Comparison of ENCODE assay signal across 8 cellular contexts in genomic region chr6:170583736-170584180, GRCh38. TPM values are rescaled to one million over a fixed set of nuclear protein-coding genes. Genes with fewer than 3 reads are reported as not detected.
A peak's percentile ranks its signal among the peaks of the same experiment; 100 is the strongest.
DNase-seq lines count a peak whose midpoint lies in the region; ATAC-seq and TF ChIP-seq lines count a peak whose summit lies in the region.

No MANE protein-coding gene starts in this region.

- no peaks in the 10 kb centered on the region for H3F3A ChIP-seq in neural cell (ENCODE audit: insufficient read depth, low read length, poor library complexity, severe bottlenecking)

- H3K27ac Mint-ChIP-seq in activated CD4-positive, alpha-beta T cell treated with anti-CD3 and anti-CD28 coated beads for 36 hours: peak overlapping the region; percentile 93

- H3K9ac ChIP-seq in neural cell (ENCODE audit: low read length): peak overlapping the region; percentile 86

- H3K27ac ChIP-seq in ectodermal cell (ENCODE audit: insufficient read depth, low read depth, low read length, poor library complexity, severe bottlenecking) (no peak overlapping the region), neural cell (ENCODE audit: low read length) (peak overlapping the region; percentile 83)

- peaks cover 4% of the 10 kb centered on the region for H3K4me1 ChIP-seq in ectodermal cell (ENCODE audit: control insufficient read depth, insufficient read depth, low read length)

- H3K4me3 Mint-ChIP-seq in activated CD4-positive, alpha-beta T cell treated with anti-CD3 and anti-CD28 coated beads for 36 hours: peak overlapping the region; percentile 91

- no peaks in the 10 kb centered on the region for H3K27me3 Mint-ChIP-seq in activated CD4-positive, alpha-beta T cell treated with anti-CD3 and anti-CD28 coated beads for 36 hours

- H3K9me3 ChIP-seq in ectodermal cell (ENCODE audit: control insufficient read depth, low read length) (no peaks in the 10 kb centered on the region), neural cell (ENCODE audit: low read length) (no peaks in the 10 kb centered on the region)

- H3K79me2 ChIP-seq in neural cell (replicated peaks; ENCODE audit: insufficient read depth, low read length): no peaks in the 10 kb centered on the region

- no peaks in the 10 kb centered on the region for H3K27me3 ChIP-seq in ectodermal cell (ENCODE audit: control insufficient read depth, insufficient read depth, low read length, poor library complexity, severe bottlenecking)
- H3K27me3 ChIP-seq in neural cell (ENCODE audit: insufficient read depth, low read depth, low read length): no peaks in the 10 kb centered on the region

- TF ChIP-seq EP300 in neural cell (conservative IDR thresholded peaks at IDR 0.05; ENCODE audit: poor library complexity, severe bottlenecking): no peak

- peaks cover 9% of the 10 kb centered on the region for H3K36me3 ChIP-seq in ectodermal cell (ENCODE audit: control insufficient read depth, insufficient read depth, low read length)
- H3K36me3 ChIP-seq in neural cell (ENCODE audit: insufficient read depth, low read length): peaks cover 12% of the 10 kb centered on the region

- TF ChIP-seq RAD21 in neural cell (conservative IDR thresholded peaks at IDR 0.05): no peak

- CTCF ChIA-PET in activated CD4-positive, alpha-beta T cell treated with anti-CD3 and anti-CD28 coated beads for 36 hours (lab: Charles Lee): interaction anchor here (0.8 to 1.9 kb wide), 7 partner anchors 10 to 41 kb away, joined by 3 to 10 read pairs (median 4); partner anchors contain the start of gene PSMB1

- H3K9me3 Mint-ChIP-seq in activated CD4-positive, alpha-beta T cell treated with anti-CD3 and anti-CD28 coated beads for 36 hours (ENCODE audit: low read depth): no peaks in the 10 kb centered on the region

- POLR2A ChIA-PET in activated CD4-positive, alpha-beta T cell treated with anti-CD3 and anti-CD28 coated beads for 36 hours (lab: Charles Lee): interaction anchor here (1.7 kb wide), 1 partner anchor 32 kb away, joined by 5 read pairs; no protein-coding TSS in a partner anchor

- TF ChIP-seq POLR2A in NB4 (IDR thresholded peaks at IDR 0.05; ENCODE audit: extremely low read depth, insufficient read length): no peak

- DNase-seq in activated CD4-positive, alpha-beta T cell treated with anti-CD3 and anti-CD28 coated beads for 36 hours: no peak
- no peak for DNase-seq in activated CD4-positive, alpha-beta T cell treated with anti-CD3 and anti-CD28 coated beads for 1 hour
- no peak for DNase-seq in NB4 (ENCODE audit: low read depth)
- DNase-seq in NK-92 treated with Interleukin-12 subunit alpha and Interleukin-12 subunit beta, amount 100 ng/mL, for 24 hours (lab: John Stamatoyannopoulos, UW): no peak

- H3K9me2 ChIP-seq in neural cell (ENCODE audit: insufficient read depth, low read length): no peaks in the 10 kb centered on the region

- WGBS in ectodermal cell, 2 experiments: 2% methylated on average over 12 of the region's 12 CpGs

- peaks cover 46% of the 10 kb centered on the region for H3K36me3 Mint-ChIP-seq in activated CD4-positive, alpha-beta T cell treated with anti-CD3 and anti-CD28 coated beads for 36 hours (ENCODE audit: low read depth)

- no peak for ATAC-seq in activated CD4-positive, alpha-beta T cell treated with anti-CD3 and anti-CD28 coated beads for 36 hours
- no peak for ATAC-seq in GM19351 (IDR thresholded peaks at IDR 0.05; ENCODE audit: unreplicated experiment)
- ATAC-seq in HG03045 (IDR thresholded peaks at IDR 0.05; ENCODE audit: unreplicated experiment): no peak

- TF ChIP-seq CTCF in NB4 (IDR thresholded peaks at IDR 0.05; ENCODE audit: low read depth, low read length): peak; percentile 2
- no peak for TF ChIP-seq CTCF in neural cell (IDR thresholded peaks at IDR 0.05; ENCODE audit: poor library complexity, severe bottlenecking)

- peak overlapping the region; percentile 88 for H3K4me3 ChIP-seq in NB4 (ENCODE audit: low read depth, low read length)
- peak overlapping the region; percentile 94 for H3K4me3 ChIP-seq in ectodermal cell (ENCODE audit: insufficient read depth, low read depth, low read length)
- H3K4me3 ChIP-seq in neural cell (ENCODE audit: low read length): peak overlapping the region; percentile 87

- peak overlapping the region; percentile 14 for H2AFZ ChIP-seq in neural cell (ENCODE audit: low read depth, low read length)

- peak overlapping the region; percentile 99 for H3K4me2 ChIP-seq in neural cell (ENCODE audit: low read length)

- no peaks in the 10 kb centered on the region for H4K20me1 ChIP-seq in neural cell (ENCODE audit: insufficient read depth)

- H3K4me1 Mint-ChIP-seq in activated CD4-positive, alpha-beta T cell treated with anti-CD3 and anti-CD28 coated beads for 36 hours: peaks cover 30% of the 10 kb centered on the region

- intact Hi-C loops in activated CD4-positive, alpha-beta T cell treated with anti-CD3 and anti-CD28 coated beads for 36 hours (cut with DNase I, micrococcal nuclease): loop anchor here (1.0 kb wide), 4 partner anchors 29 to 881 kb away; partner anchors contain the start of genes FAM120B (in 2 of the 2), TBP (in 2 of the 2), C6orf120 (in 1 of the 2) and DYNLT2 (in 1 of the 2)

TF ChIP-seq in neural cell, 6 proteins besides CTCF, POLR2A, EP300 and RAD21:
- TF ChIP-seq REST (IDR thresholded peaks at IDR 0.05; ENCODE audit: borderline replicate concordance): no peak
- TF ChIP-seq SMC3 (conservative IDR thresholded peaks at IDR 0.05; ENCODE audit: poor library complexity): no peak
- no peak for TF ChIP-seq EZH2 (IDR thresholded peaks at IDR 0.05; ENCODE audit: borderline replicate concordance, insufficient read depth, low read length, poor library complexity, severe bottlenecking)
- TF ChIP-seq POLR2AphosphoS5 (IDR thresholded peaks at IDR 0.05): no peak
- TF ChIP-seq MXI1 (conservative IDR thresholded peaks at IDR 0.05; ENCODE audit: poor library complexity, severe bottlenecking): no peak
- TF ChIP-seq TAF1 (IDR thresholded peaks at IDR 0.05; ENCODE audit: low read depth): no peak

RNA-seq across cellular contexts. Expression of gene PDCD2, which starts 0.7 kb away (rescaled TPM):
- 100 to 1,000 TPM; 133 to 152 TPM for total RNA-seq in activated CD4-positive, alpha-beta T cell treated with anti-CD3 and anti-CD28 coated beads for 36 hours
- 89.6 TPM for polyA plus RNA-seq in ectodermal cell (2013, experiment 1 of 4)
- polyA plus RNA-seq in ectodermal cell (2013, experiment 2 of 4): 93.5 TPM
- polyA plus RNA-seq in ectodermal cell (2013, experiment 3 of 4): 82.6 TPM
- polyA plus RNA-seq in ectodermal cell (2013, experiment 4 of 4): 95.6 TPM
- 132 and 139 TPM in 2 replicates for polyA plus RNA-seq in neural cell
- polyA minus RNA-seq in neural cell: 70.4 and 79.0 TPM in 2 replicates

RNA-seq across cellular contexts. Expression of gene TBP, which starts 29.6 kb away (rescaled TPM):
- total RNA-seq in activated CD4-positive, alpha-beta T cell treated with anti-CD3 and anti-CD28 coated beads for 36 hours: 10 to 100 TPM; 23.9 to 27.4 TPM
- polyA plus RNA-seq in ectodermal cell (2013, experiment 1 of 4): 31.2 TPM
- 29.4 TPM for polyA plus RNA-seq in ectodermal cell (2013, experiment 2 of 4)
- polyA plus RNA-seq in ectodermal cell (2013, experiment 3 of 4): 19.9 TPM
- polyA plus RNA-seq in ectodermal cell (2013, experiment 4 of 4): 22.1 TPM
- polyA plus RNA-seq in neural cell: 27.3 and 30.2 TPM in 2 replicates
- 17.0 and 23.3 TPM in 2 replicates for polyA minus RNA-seq in neural cell

RNA-seq across cellular contexts. Expression of gene PSMB1, which starts 30.7 kb away (rescaled TPM):
- total RNA-seq in activated CD4-positive, alpha-beta T cell treated with anti-CD3 and anti-CD28 coated beads for 36 hours: 100 to 1,000 TPM; 129 to 245 TPM
- 259 TPM for polyA plus RNA-seq in ectodermal cell (2013, experiment 1 of 4)
- 283 TPM for polyA plus RNA-seq in ectodermal cell (2013, experiment 2 of 4)
- 202 TPM for polyA plus RNA-seq in ectodermal cell (2013, experiment 3 of 4)
- 232 TPM for polyA plus RNA-seq in ectodermal cell (2013, experiment 4 of 4)
- 365 and 381 TPM in 2 replicates for polyA plus RNA-seq in neural cell
- 176 and 192 TPM in 2 replicates for polyA minus RNA-seq in neural cell
